Comparison of ENCODE assay signal across 8 cellular contexts in genomic region chr6:105402981-105403935, GRCh38. TPM values are rescaled to one million over a fixed set of nuclear protein-coding genes. Genes with fewer than 3 reads are reported as not detected.
DNase-seq lines count a peak whose midpoint lies in the region; ATAC-seq and TF ChIP-seq lines count a peak whose summit lies in the region.

Gene PREP, minus strand, starts transcription at chr6:105403082. Its CDS starts 191 bp downstream, at chr6:105402891.

- TF ChIP-seq CTCF in colonic mucosa (IDR thresholded peaks at IDR 0.05): peak; percentile 80

- peak; percentile 77 for ATAC-seq in HG03378 (IDR thresholded peaks at IDR 0.05; ENCODE audit: unreplicated experiment)

- peak within 1 kb of the TSS; percentile 92 for H3K9ac ChIP-seq in BLaER1
- peak within 1 kb of the TSS; percentile 85 to 93 for H3K9ac ChIP-seq in colonic mucosa (ENCODE audit: low read depth in 2 of 2, low read length in 2 of 2)

- H3K4me2 ChIP-seq in BLaER1: peak within 1 kb of the TSS; percentile 87

- peak; percentile 89 for TF ChIP-seq POLR2A in GM19099 (IDR thresholded peaks at IDR 0.05; ENCODE audit: extremely low read depth, insufficient read length, low read depth)

- H4K20me1 ChIP-seq in BLaER1: peaks cover 42% of the 10 kb centered on the region

- H3K27ac ChIP-seq in BLaER1: peak within 1 kb of the TSS; percentile 89
- peak within 1 kb of the TSS; percentile 86 for H3K27ac ChIP-seq in colonic mucosa

- H3K36me3 ChIP-seq in BLaER1 (no peaks in the 10 kb centered on the region), colonic mucosa (no peaks in the 10 kb centered on the region)

- intact Hi-C loops in colonic mucosa (cut with DNase I): loop anchor here (5.0 kb wide), 2 partner anchors 36 to 316 kb away; no protein-coding TSS in a partner anchor

- H3K27me3 ChIP-seq in BLaER1 (no peaks in the 10 kb centered on the region), colonic mucosa (no peaks in the 10 kb centered on the region)

- no peaks in the 10 kb centered on the region for H3K9me3 ChIP-seq in BLaER1
- H3K9me3 ChIP-seq in colonic mucosa: no peaks in the 10 kb centered on the region

- peak within 1 kb of the TSS; percentile 97 for H3K4me3 ChIP-seq in BLaER1
- peak within 1 kb of the TSS; percentile 90 for H3K4me3 ChIP-seq in colonic mucosa

- peaks cover 45% of the 10 kb centered on the region for H3K4me1 ChIP-seq in BLaER1
- H3K4me1 ChIP-seq in colonic mucosa: no peaks in the 10 kb centered on the region

- DNase-seq in NCI-H460 (ENCODE audit: extremely low read depth, low read depth): peak; percentile 73
- peak; percentile 87 for DNase-seq in activated CD4-positive, alpha-beta T cell treated with anti-CD3 and anti-CD28 coated beads for 48 hours
- peak; percentile 87 for DNase-seq in colonic mucosa
- DNase-seq in left kidney (ENCODE audit: low read depth, low spot score): peak; percentile 95
- DNase-seq in stimulated activated CD4-positive, alpha-beta T cell treated with anti-CD3 and anti-CD28 coated beads, Interleukin-1b, Interleukin-23, amount 100 ng/mL, for 48 hours: peak; percentile 84

RNA-seq across cellular contexts. Expression of gene PREP, which starts in this region (rescaled TPM):
- total RNA-seq in NCI-H460 (2014; rRNA removed; shearing (Covaris generic)): 10.6 and 13.1 TPM in 2 replicates
- polyA plus RNA-seq in NCI-H460 (2014; cell fraction: nucleus; rRNA removed): 12.2 and 15.3 TPM in 2 replicates
- total RNA-seq in colonic mucosa: 100 to 1,000 TPM in 1 of 2 donors, 10 to 100 TPM in 1; 99.9 to 113 TPM

Comparison
In these comparisons a context has a peak if more than half of its experiments do, and no peak if none do; other contexts are left out.
1. Peak in every context shown above with its lines: DNase-seq, ATAC-seq, H3K4me3 ChIP-seq and H3K27ac ChIP-seq.